ENCODE assay signal across 18 cellular contexts in genomic region chr11:87180743-87181142, GRCh38.
DNase-seq lines count a peak whose midpoint lies in the region; ATAC-seq and TF ChIP-seq lines count a peak whose summit lies in the region.
"Had no signal": no experiment of that assay in that cellular context is flagged by ENCODE, and none has a peak within 500 bp of the region (broad histone marks: within the 10 kb centered on the region; RNA-seq: fewer than 3 reads in every experiment).

No MANE protein-coding gene starts in this region.

- H3K27ac ChIP-seq in stomach (no peak overlapping the region), tibial nerve (no peak overlapping the region)
- H3K27ac ChIP-seq: foreskin keratinocyte, right atrium auricular region, testis had no signal

- TF ChIP-seq POLR2A in stomach (IDR thresholded peaks at IDR 0.05) (no peak), tibial nerve (IDR thresholded peaks at IDR 0.05) (no peak)

- H3K36me3 ChIP-seq in stomach = peaks cover 0 to 8% (median 0%) of the 10 kb centered on the region in 4 donors
- H3K36me3 ChIP-seq in tibial nerve = peaks cover 0 to 8% (median 0%) of the 10 kb centered on the region in 3 donors
- H3K36me3 ChIP-seq: right atrium auricular region had no signal

- H3K4me1 ChIP-seq in stomach (no peaks in the 10 kb centered on the region), tibial nerve (peaks cover 0 to 16% (median 0%) of the 10 kb centered on the region in 4 donors)
- H3K4me1 ChIP-seq: foreskin keratinocyte, right atrium auricular region, testis had no signal

- DNase-seq in Right ventricle myocardium inferior (ENCODE audit: missing footprints) (no peak), left cardiac atrium (no peak), amniotic epithelial cell (ENCODE audit: low read depth) (peak; percentile 50), fibroblast of pulmonary artery (ENCODE audit: low read depth) (peak; percentile 68), stomach (no peak), tibial nerve (ENCODE audit: low spot score in 2 of 2) (no peak)
- DNase-seq in stimulated activated CD8-positive, alpha-beta memory T cell treated with anti-CD3 and anti-CD28 coated beads, Interleukin-4, amount 100 ng/mL, for 48 hours = no peak
- DNase-seq: COR-L47; foreskin keratinocyte; NCI-H1048; NCI-H748 treated with DMSO at 0.1 percent for 48 hours; nephron progenitor cell; stimulated activated CD4-positive, alpha-beta T cell treated with anti-CD3 and anti-CD28 coated beads, Interleukin-2, amount 100 ng/mL, for 24 hours; testis had no signal

- ATAC-seq in Right ventricle myocardium inferior = peak; percentile 28
- ATAC-seq in left cardiac atrium = no peak
- no peak for ATAC-seq in HG02623 (IDR thresholded peaks at IDR 0.05; ENCODE audit: unreplicated experiment)
- ATAC-seq: foreskin keratinocyte, Panc1, WTC11 had no signal

- intact Hi-C loops in Right ventricle myocardium inferior (cut with DNase I) = no loop called here
- intact Hi-C loops in left cardiac atrium (cut with DNase I) = no loop called here
- intact Hi-C loops in stomach (cut with DNase I; ENCODE audit: low total_unique reads) = no loop called here

- TF ChIP-seq EP300 in stomach (IDR thresholded peaks at IDR 0.05) (no peak), tibial nerve (IDR thresholded peaks at IDR 0.05) (no peak)

- WGBS in stomach, 5 donors = 50 to 71% (median 68%) methylated on average over 2 of the region's 2 CpGs
- WGBS in tibial nerve, 2 donors = 29 to 32% methylated on average over 2 of the region's 2 CpGs

- no peaks in the 10 kb centered on the region for H3K27me3 ChIP-seq in stomach
- H3K27me3 ChIP-seq in tibial nerve = no peaks in the 10 kb centered on the region
- H3K27me3 ChIP-seq: foreskin keratinocyte, right atrium auricular region, testis had no signal

- peaks cover 0 to 5% (median 0%) of the 10 kb centered on the region in 4 donors for H3K9me3 ChIP-seq in stomach
- H3K9me3 ChIP-seq in tibial nerve = no peaks in the 10 kb centered on the region
- H3K9me3 ChIP-seq: testis had no signal

- no peak overlapping the region for H3K4me3 ChIP-seq in fibroblast of pulmonary artery (replicated peaks; ENCODE audit: low read depth, low read length)
- H3K4me3 ChIP-seq in stomach = no peak overlapping the region
- no peak overlapping the region for H3K4me3 ChIP-seq in tibial nerve
- H3K4me3 ChIP-seq: right atrium auricular region, testis had no signal

- no peak for TF ChIP-seq CTCF in fibroblast of pulmonary artery (IDR thresholded peaks at IDR 0.05; ENCODE audit: low read length, missing control alignments)
- TF ChIP-seq CTCF in stomach (IDR thresholded peaks at IDR 0.05) = no peak
- no peak for TF ChIP-seq CTCF in tibial nerve (IDR thresholded peaks at IDR 0.05)

Comparison
In these comparisons a context has a peak if more than half of its experiments do, and no peak if none do; other contexts are left out.
1. DNase-seq: peak in amniotic epithelial cell (single experiment) and fibroblast of pulmonary artery (single experiment); none in Right ventricle myocardium inferior (single experiment), left cardiac atrium (single experiment), stomach (single experiment), tibial nerve (0 of 2) and stimulated activated CD8-positive, alpha-beta memory T cell treated with anti-CD3 and anti-CD28 coated beads, Interleukin-4, amount 100 ng/mL, for 48 hours (single experiment).